ENCODE assay signal across 20 cellular contexts in the genomic region with DNA sequence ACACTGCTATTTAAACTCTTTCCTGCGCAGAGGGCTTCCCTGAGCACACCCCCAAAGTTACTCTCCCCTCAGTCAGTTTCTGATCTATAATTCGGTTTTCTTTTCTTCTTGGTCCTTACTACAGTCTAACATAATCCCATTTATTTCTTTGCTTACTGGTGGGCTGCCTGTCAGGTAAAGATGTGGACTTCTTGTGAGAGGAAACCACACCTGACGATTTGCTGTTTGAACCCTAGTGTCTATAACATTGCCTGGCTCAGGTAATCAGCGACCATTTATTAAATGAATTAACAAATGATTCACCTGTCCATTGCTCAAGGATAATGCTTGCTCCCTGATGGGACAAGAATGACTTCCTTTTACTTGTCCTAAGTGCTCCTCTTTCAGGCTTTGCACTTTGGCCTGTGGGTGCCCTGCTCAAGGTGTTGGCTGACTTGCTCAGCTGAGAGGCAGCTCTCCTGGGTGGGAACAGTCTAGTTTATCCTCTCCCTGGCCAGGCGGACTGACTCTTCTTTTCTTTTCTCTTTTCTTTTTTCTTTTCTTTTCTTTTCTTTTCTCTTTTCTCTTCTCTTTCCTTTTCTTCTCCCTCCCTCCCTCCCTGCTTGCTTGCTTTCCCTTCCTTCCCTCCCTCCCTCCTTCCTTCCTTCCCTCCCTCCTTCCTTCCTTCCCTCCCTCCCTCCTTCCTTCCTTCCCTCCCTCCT.
DNase-seq lines count a peak whose midpoint lies in the region; ATAC-seq and TF ChIP-seq lines count a peak whose summit lies in the region.
"Had no signal": no experiment of that assay in that cellular context is flagged by ENCODE, and none has a peak within 500 bp of the region (broad histone marks: within the 10 kb centered on the region; RNA-seq: fewer than 3 reads in every experiment).

No MANE protein-coding gene starts in this region.

- peaks cover 4% of the 10 kb centered on the region for H3K36me3 Mint-ChIP-seq in CD4-positive, alpha-beta T cell (ENCODE audit: low read depth)
- H3K36me3 Mint-ChIP-seq in Calu3 (ENCODE audit: insufficient read depth, unreplicated experiment) = no peaks in the 10 kb centered on the region
- H3K36me3 Mint-ChIP-seq in activated naive CD8-positive, alpha-beta T cell = peaks cover 4% of the 10 kb centered on the region
- H3K36me3 Mint-ChIP-seq in naive thymus-derived CD4-positive, alpha-beta T cell = peaks cover 0 to 18% (median 3%) of the 10 kb centered on the region in 5 donors

- H3K4me3 ChIP-seq in naive thymus-derived CD4-positive, alpha-beta T cell (ENCODE audit: low read length) = no peak overlapping the region
- H3K4me3 ChIP-seq: BLaER1, smooth muscle cell, upper lobe of right lung had no signal

- no TSS peak for BruUV-seq in Calu3 (replicated peaks; lab: Mats Ljungman, UMichigan)

- H3K27me3 Mint-ChIP-seq in CD4-positive, alpha-beta T cell = no peaks in the 10 kb centered on the region
- no peaks in the 10 kb centered on the region for H3K27me3 Mint-ChIP-seq in Calu3 (ENCODE audit: unreplicated experiment)
- H3K27me3 Mint-ChIP-seq in activated naive CD8-positive, alpha-beta T cell = no peaks in the 10 kb centered on the region
- no peaks in the 10 kb centered on the region for H3K27me3 Mint-ChIP-seq in naive thymus-derived CD4-positive, alpha-beta T cell
- H3K27me3 Mint-ChIP-seq: activated T-cell treated with anti-CD3 and anti-CD28 coated beads, Interleukin-2, amount 50 U/mL, for 24 hours; progenitor cell of endocrine pancreas had no signal

- peaks cover 67% of the 10 kb centered on the region for H3K4me1 Mint-ChIP-seq in CD4-positive, alpha-beta T cell (ENCODE audit: low read depth)
- H3K4me1 Mint-ChIP-seq in Calu3 (ENCODE audit: low read depth, unreplicated experiment) = peaks cover 26% of the 10 kb centered on the region
- H3K4me1 Mint-ChIP-seq in activated naive CD8-positive, alpha-beta T cell (ENCODE audit: low read depth) = peaks cover 72% of the 10 kb centered on the region
- H3K4me1 Mint-ChIP-seq in naive thymus-derived CD4-positive, alpha-beta T cell = peaks cover 30 to 72% (median 65%) of the 10 kb centered on the region in 7 donors

- CTCF ChIA-PET in CD4-positive, alpha-beta T cell (lab: Charles Lee) = no interaction called here
- CTCF ChIA-PET in Calu3 (lab: Charles Lee) = interaction anchor here (0.6 to 0.7 kb wide), 2 partner anchors 10 to 222 kb away, joined by 3 to 5 read pairs; no protein-coding TSS in a partner anchor
- CTCF ChIA-PET in naive thymus-derived CD4-positive, alpha-beta T cell (lab: Charles Lee) = interaction anchor here (0.6 to 0.7 kb wide), 2 partner anchors 129 to 842 kb away, joined by 3 to 5 read pairs; no protein-coding TSS in a partner anchor

- no peaks in the 10 kb centered on the region for H3K36me3 ChIP-seq in naive thymus-derived CD4-positive, alpha-beta T cell (ENCODE audit: control insufficient read depth in 2 of 3, insufficient read depth in 3 of 3, low read length in 3 of 3)
- H3K36me3 ChIP-seq: BLaER1, upper lobe of right lung had no signal

- intact Hi-C loops in CD4-positive, alpha-beta T cell (cut with DNase I, micrococcal nuclease) = loop anchor here in 1 of 2 experiments (5.0 kb wide), 1 partner anchor 85 kb away; no protein-coding TSS in a partner anchor
- intact Hi-C loops in Calu3 (cut with micrococcal nuclease; ENCODE audit: unreplicated experiment) = no loop called here
- intact Hi-C loops in naive thymus-derived CD4-positive, alpha-beta T cell (cut with micrococcal nuclease) = no loop called here

- H3K27ac ChIP-seq in CD4-positive, alpha-beta T cell (ENCODE audit: low read depth, low read length) = no peak overlapping the region
- H3K27ac ChIP-seq in naive thymus-derived CD4-positive, alpha-beta T cell (ENCODE audit: low read depth, low read length) = peak overlapping the region; percentile 9
- H3K27ac ChIP-seq: HL-60, KMS-11, upper lobe of right lung had no signal

- H3K4me1 ChIP-seq in naive thymus-derived CD4-positive, alpha-beta T cell (ENCODE audit: control insufficient read depth in 2 of 2, insufficient read depth in 2 of 2, low read length in 2 of 2) = peaks cover 41 to 54% of the 10 kb centered on the region in 2 donors

- ATAC-seq in CD4-positive, alpha-beta T cell (ENCODE audit: poor library complexity) = no peak
- ATAC-seq in naive thymus-derived CD4-positive, alpha-beta T cell = no peak
- ATAC-seq in HG02885 (IDR thresholded peaks at IDR 0.05; ENCODE audit: poor library complexity, unreplicated experiment) = no peak
- no peak for ATAC-seq in GM21786 (IDR thresholded peaks at IDR 0.05; ENCODE audit: unreplicated experiment)
- ATAC-seq: activated CD4-positive, CD25-positive, alpha-beta regulatory T cell treated with anti-CD3 and anti-CD28 coated beads, Interleukin-2, amount 50 U/mL, for 24 hours; left cardiac atrium; upper lobe of right lung had no signal

- no peak for DNase-seq in CD4-positive, alpha-beta T cell
- peak; percentile 29 for DNase-seq in Calu3
- DNase-seq in naive thymus-derived CD4-positive, alpha-beta T cell = no peak
- no peak for DNase-seq in Ammon's horn (ENCODE audit: low spot score)
- DNase-seq in GM19240 (ENCODE audit: insufficient read length, low spot score) = no peak
- DNase-seq: activated T-cell treated with anti-CD3 and anti-CD28 coated beads, Interleukin-2, amount 50 U/mL, for 24 hours; amygdala; left cardiac atrium; NCI-H1105; stimulated activated naive CD4-positive, alpha-beta T cell; upper lobe of right lung had no signal

- H3K27ac Mint-ChIP-seq in CD4-positive, alpha-beta T cell = peak overlapping the region; percentile 87
- H3K27ac Mint-ChIP-seq in Calu3 (ENCODE audit: unreplicated experiment) = no peak overlapping the region
- H3K27ac Mint-ChIP-seq in activated naive CD8-positive, alpha-beta T cell = peak overlapping the region; percentile 86
- H3K27ac Mint-ChIP-seq in naive thymus-derived CD4-positive, alpha-beta T cell = peak overlapping the region; percentile 70 to 99 (median 91)
- H3K27ac Mint-ChIP-seq: activated T-cell treated with anti-CD3 and anti-CD28 coated beads, Interleukin-2, amount 50 U/mL, for 24 hours; progenitor cell of endocrine pancreas had no signal

- H3K27me3 ChIP-seq in CD4-positive, alpha-beta T cell (ENCODE audit: control insufficient read depth, insufficient read depth, low read length) = no peaks in the 10 kb centered on the region
- no peaks in the 10 kb centered on the region for H3K27me3 ChIP-seq in naive thymus-derived CD4-positive, alpha-beta T cell (ENCODE audit: control insufficient read depth in 2 of 2, insufficient read depth in 2 of 2, low read length in 2 of 2)
- H3K27me3 ChIP-seq: BLaER1, upper lobe of right lung had no signal

- H3K9me3 ChIP-seq in CD4-positive, alpha-beta T cell (ENCODE audit: control insufficient read depth, low read length) = no peaks in the 10 kb centered on the region
- no peaks in the 10 kb centered on the region for H3K9me3 ChIP-seq in naive thymus-derived CD4-positive, alpha-beta T cell (ENCODE audit: control insufficient read depth in 2 of 3, low read length in 3 of 3)
- H3K9me3 ChIP-seq: upper lobe of right lung had no signal

- no peak for TF ChIP-seq CTCF in CD4-positive, alpha-beta T cell (IDR thresholded peaks at IDR 0.05)
- TF ChIP-seq CTCF in Calu3 (IDR thresholded peaks at IDR 0.05; ENCODE audit: unreplicated experiment) = no peak

- peaks cover 2% of the 10 kb centered on the region for H3K9me3 Mint-ChIP-seq in CD4-positive, alpha-beta T cell
- no peaks in the 10 kb centered on the region for H3K9me3 Mint-ChIP-seq in Calu3 (ENCODE audit: low read depth, unreplicated experiment)
- no peaks in the 10 kb centered on the region for H3K9me3 Mint-ChIP-seq in activated naive CD8-positive, alpha-beta T cell (ENCODE audit: low read depth)
- H3K9me3 Mint-ChIP-seq in naive thymus-derived CD4-positive, alpha-beta T cell = peaks cover 0 to 9% (median 4%) of the 10 kb centered on the region in 11 donors

- POLR2A ChIA-PET in CD4-positive, alpha-beta T cell (lab: Charles Lee) = interaction anchor here (0.6 kb wide), 1 partner anchor 9 kb away, joined by 4 read pairs; no protein-coding TSS in a partner anchor
- POLR2A ChIA-PET in naive thymus-derived CD4-positive, alpha-beta T cell (lab: Charles Lee) = interaction anchor here (0.8 to 1.5 kb wide), 2 partner anchors 35 to 227 kb away, joined by 3 to 4 read pairs; no protein-coding TSS in a partner anchor

- no peak overlapping the region for H3K4me3 Mint-ChIP-seq in CD4-positive, alpha-beta T cell
- no peak overlapping the region for H3K4me3 Mint-ChIP-seq in Calu3 (ENCODE audit: low read depth, unreplicated experiment)
- no peak overlapping the region for H3K4me3 Mint-ChIP-seq in activated naive CD8-positive, alpha-beta T cell
- no peak overlapping the region for H3K4me3 Mint-ChIP-seq in naive thymus-derived CD4-positive, alpha-beta T cell
- H3K4me3 Mint-ChIP-seq: activated T-cell treated with anti-CD3 and anti-CD28 coated beads, Interleukin-2, amount 50 U/mL, for 24 hours had no signal
